ENCODE assay signal across 8 cellular contexts in genomic region chr2:230326453-230327417, GRCh38.
DNase-seq lines count a peak whose midpoint lies in the region; TF ChIP-seq lines count a peak whose summit lies in the region.

Gene SP140L, plus strand, starts transcription at chr2:230327193. Its CDS starts 77 bp downstream, at chr2:230327270.

- H3K9ac ChIP-seq in mucosa of rectum (ENCODE audit: low read depth in 1 of 2, low read length in 2 of 2) = peak within 1 kb of the TSS; percentile 69 to 75

- no peaks in the 10 kb centered on the region for H3K9me3 ChIP-seq in mucosa of rectum (ENCODE audit: control insufficient read depth in 2 of 2, low read length in 2 of 2)

- H3K4me3 ChIP-seq in HFF-Myc (replicated peaks; ENCODE audit: low read depth, low read length) (peak within 1 kb of the TSS; percentile 50), NB4 (ENCODE audit: low read depth, low read length) (peak within 1 kb of the TSS; percentile 80), mucosa of rectum (ENCODE audit: low read length in 2 of 2) (peak within 1 kb of the TSS; percentile 72 to 88)

- peak; percentile 37 for TF ChIP-seq POLR2A in NB4 (IDR thresholded peaks at IDR 0.05; ENCODE audit: extremely low read depth, insufficient read length)

- peaks cover 0 to 2% of the 10 kb centered on the region in 2 donors for H3K36me3 ChIP-seq in mucosa of rectum (ENCODE audit: control insufficient read depth in 2 of 2, insufficient read depth in 2 of 2, low read length in 2 of 2)

- H3K27me3 ChIP-seq in mucosa of rectum (ENCODE audit: control insufficient read depth in 2 of 2, insufficient read depth in 2 of 2, low read length in 2 of 2) = no peaks in the 10 kb centered on the region

- no peak for TF ChIP-seq CTCF in GM10266 (IDR thresholded peaks at IDR 0.05; ENCODE audit: control insufficient read depth, insufficient read depth, low read depth, missing control alignments)
- no peak for TF ChIP-seq CTCF in HFF-Myc (IDR thresholded peaks at IDR 0.05; ENCODE audit: low read depth, low read length, missing control alignments)
- no peak for TF ChIP-seq CTCF in NB4 (IDR thresholded peaks at IDR 0.05; ENCODE audit: low read depth, low read length)

- H3K27ac ChIP-seq in mucosa of rectum (ENCODE audit: low read depth in 2 of 2, low read length in 2 of 2) = peak within 1 kb of the TSS; percentile 89 to 91

- DNase-seq in GM10266 (ENCODE audit: extremely low spot score) = peak; percentile 75
- DNase-seq in HFF-Myc (ENCODE audit: extremely low read depth, low read depth) = peak; percentile 35
- peak; percentile 90 for DNase-seq in NB4 (ENCODE audit: low read depth)
- DNase-seq in activated CD4-positive, alpha-beta T cell treated with anti-CD3 and anti-CD28 coated beads, Interleukin-2, amount 50 U/mL, for 24 hours (ENCODE audit: low read depth in 1 of 2, low spot score in 1 of 2) = peak; percentile 39 to 73
- DNase-seq in effector CD4-positive, alpha-beta T cell = peak; percentile 74
- DNase-seq in stimulated activated CD8-positive, alpha-beta memory T cell treated with anti-CD3 and anti-CD28 coated beads, Interleukin-7, amount 100 ng/mL, for 4 hours (ENCODE audit: low read depth in 2 of 2) = peak; percentile 68 to 79
- DNase-seq in ecto neural progenitor cell (ENCODE audit: low spot score) = no peak

- peaks cover 4 to 14% of the 10 kb centered on the region in 2 donors for H3K4me1 ChIP-seq in mucosa of rectum (ENCODE audit: control insufficient read depth in 2 of 2, insufficient read depth in 2 of 2, low read length in 2 of 2)
